ENCODE assay signal across 1 cellular context in genomic region chr12:75823475-75823874, GRCh38.
TF ChIP-seq lines count a peak whose summit lies in the region.

No MANE protein-coding gene starts in this region.

TF ChIP-seq in SK-N-SH, 30 proteins besides CTCF, POLR2A, EP300 and RAD21 (continued from another document):
- TF ChIP-seq ZBTB33 (IDR thresholded peaks at IDR 0.05; ENCODE audit: borderline replicate concordance, low read depth), result no peak
- TF ChIP-seq NFIC (IDR thresholded peaks at IDR 0.05; ENCODE audit: borderline replicate concordance), result no peak
- TF ChIP-seq, protein P1, sequence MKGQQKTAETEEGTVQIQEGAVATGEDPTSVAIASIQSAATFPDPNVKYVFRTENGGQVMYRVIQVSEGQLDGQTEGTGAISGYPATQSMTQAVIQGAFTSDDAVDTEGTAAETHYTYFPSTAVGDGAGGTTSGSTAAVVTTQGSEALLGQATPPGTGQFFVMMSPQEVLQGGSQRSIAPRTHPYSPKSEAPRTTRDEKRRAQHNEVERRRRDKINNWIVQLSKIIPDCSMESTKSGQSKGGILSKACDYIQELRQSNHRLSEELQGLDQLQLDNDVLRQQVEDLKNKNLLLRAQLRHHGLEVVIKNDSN (IDR thresholded peaks at IDR 0.05; ENCODE audit: borderline replicate concordance, low read depth), result no peak
- TF ChIP-seq CHD2 (IDR thresholded peaks at IDR 0.05; ENCODE audit: low read length, partially characterized antibody), result no peak
- TF ChIP-seq GATA2 (CRISPR knock-in tag; IDR thresholded peaks at IDR 0.05), result no peak
- no peak for TF ChIP-seq ELF1 (IDR thresholded peaks at IDR 0.05)
- TF ChIP-seq JUND (IDR thresholded peaks at IDR 0.05), result no peak
